1 cellular context compared by ENCODE assay signal in the genomic region with DNA sequence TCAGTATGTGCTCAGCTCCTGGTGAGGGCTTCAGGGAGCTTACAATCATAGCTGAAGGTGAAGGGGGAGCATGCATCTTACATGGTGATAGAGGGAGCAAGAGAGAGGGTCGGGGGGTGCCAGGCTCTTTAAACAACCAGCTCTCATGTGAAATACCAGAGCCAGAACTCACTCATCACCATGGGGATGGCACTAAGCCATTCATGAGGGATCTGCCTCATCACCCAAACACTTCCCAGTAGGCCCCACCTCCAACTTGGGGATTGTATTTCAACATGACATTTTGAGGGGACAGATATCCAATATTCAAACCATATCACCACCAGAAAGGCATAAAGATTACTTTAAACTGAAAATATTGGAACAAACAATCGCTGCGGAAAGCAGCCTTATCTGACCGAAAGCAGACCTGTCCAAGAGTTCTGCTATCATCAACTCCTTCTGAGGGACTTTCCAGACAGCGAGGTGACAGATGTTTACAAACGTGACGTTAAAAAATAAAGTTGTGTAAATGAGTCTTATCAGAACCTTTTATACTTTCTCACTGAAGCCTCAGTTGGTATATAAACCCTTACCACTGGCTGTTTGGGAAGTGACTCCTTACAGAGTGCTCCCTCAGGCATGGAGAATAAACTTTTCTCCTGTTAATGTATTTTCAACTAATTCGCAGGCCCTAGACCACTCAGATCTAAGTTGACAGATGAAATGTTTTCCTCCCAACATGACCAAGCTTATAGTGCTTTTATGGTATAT.
TF ChIP-seq lines count a peak whose summit lies in the region.

No MANE protein-coding gene starts in this region.

TF ChIP-seq in K562, 482 proteins besides CTCF, POLR2A, EP300 and RAD21 (continued from another document):
- TF ChIP-seq, protein P1, sequence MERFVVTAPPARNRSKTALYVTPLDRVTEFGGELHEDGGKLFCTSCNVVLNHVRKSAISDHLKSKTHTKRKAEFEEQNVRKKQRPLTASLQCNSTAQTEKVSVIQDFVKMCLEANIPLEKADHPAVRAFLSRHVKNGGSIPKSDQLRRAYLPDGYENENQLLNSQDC (CRISPR knock-in tag; IDR thresholded peaks at IDR 0.05) = no peak
- TF ChIP-seq, protein P2, sequence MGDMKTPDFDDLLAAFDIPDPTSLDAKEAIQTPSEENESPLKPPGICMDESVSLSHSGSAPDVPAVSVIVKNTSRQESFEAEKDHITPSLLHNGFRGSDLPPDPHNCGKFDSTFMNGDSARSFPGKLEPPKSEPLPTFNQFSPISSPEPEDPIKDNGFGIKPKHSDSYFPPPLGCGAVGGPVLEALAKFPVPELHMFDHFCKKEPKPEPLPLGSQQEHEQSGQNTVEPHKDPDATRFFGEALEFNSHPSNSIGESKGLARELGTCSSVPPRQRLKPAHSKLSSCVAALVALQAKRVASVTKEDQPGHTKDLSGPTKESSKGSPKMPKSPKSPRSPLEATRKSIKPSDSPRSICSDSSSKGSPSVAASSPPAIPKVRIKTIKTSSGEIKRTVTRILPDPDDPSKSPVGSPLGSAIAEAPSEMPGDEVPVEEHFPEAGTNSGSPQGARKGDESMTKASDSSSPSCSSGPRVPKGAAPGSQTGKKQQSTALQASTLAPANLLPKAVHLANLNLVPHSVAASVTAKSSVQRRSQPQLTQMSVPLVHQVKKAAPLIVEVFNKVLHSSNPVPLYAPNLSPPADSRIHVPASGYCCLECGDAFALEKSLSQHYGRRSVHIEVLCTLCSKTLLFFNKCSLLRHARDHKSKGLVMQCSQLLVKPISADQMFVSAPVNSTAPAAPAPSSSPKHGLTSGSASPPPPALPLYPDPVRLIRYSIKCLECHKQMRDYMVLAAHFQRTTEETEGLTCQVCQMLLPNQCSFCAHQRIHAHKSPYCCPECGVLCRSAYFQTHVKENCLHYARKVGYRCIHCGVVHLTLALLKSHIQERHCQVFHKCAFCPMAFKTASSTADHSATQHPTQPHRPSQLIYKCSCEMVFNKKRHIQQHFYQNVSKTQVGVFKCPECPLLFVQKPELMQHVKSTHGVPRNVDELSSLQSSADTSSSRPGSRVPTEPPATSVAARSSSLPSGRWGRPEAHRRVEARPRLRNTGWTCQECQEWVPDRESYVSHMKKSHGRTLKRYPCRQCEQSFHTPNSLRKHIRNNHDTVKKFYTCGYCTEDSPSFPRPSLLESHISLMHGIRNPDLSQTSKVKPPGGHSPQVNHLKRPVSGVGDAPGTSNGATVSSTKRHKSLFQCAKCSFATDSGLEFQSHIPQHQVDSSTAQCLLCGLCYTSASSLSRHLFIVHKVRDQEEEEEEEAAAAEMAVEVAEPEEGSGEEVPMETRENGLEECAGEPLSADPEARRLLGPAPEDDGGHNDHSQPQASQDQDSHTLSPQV (IDR thresholded peaks at IDR 0.05) = no peak
- TF ChIP-seq FOSL1 (tag; conservative IDR thresholded peaks at IDR 0.05) = peak; percentile 49
- no peak for TF ChIP-seq FOXP1 (CRISPR knock-in tag; IDR thresholded peaks at IDR 0.05)
- TF ChIP-seq, protein P3, sequence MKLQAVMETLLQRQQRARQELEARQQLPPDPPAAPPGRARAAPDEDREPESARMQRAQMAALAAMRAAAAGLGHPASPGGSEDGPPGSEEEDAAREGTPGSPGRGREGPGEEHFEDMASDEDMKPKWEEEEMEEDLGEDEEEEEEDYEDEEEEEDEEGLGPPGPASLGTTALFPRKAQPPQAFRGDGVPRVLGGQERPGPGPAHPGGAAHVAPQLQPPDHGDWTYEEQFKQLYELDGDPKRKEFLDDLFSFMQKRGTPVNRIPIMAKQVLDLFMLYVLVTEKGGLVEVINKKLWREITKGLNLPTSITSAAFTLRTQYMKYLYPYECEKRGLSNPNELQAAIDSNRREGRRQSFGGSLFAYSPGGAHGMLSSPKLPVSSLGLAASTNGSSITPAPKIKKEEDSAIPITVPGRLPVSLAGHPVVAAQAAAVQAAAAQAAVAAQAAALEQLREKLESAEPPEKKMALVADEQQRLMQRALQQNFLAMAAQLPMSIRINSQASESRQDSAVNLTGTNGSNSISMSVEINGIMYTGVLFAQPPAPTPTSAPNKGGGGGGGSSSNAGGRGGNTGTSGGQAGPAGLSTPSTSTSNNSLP (IDR thresholded peaks at IDR 0.05; ENCODE audit: borderline replicate concordance, low read depth, low read length) = no peak
- TF ChIP-seq NCOA2 (IDR thresholded peaks at IDR 0.05; ENCODE audit: partially characterized antibody in 2 of 2) = no peak
- TF ChIP-seq ZNF511 (CRISPR knock-in tag; IDR thresholded peaks at IDR 0.05) = no peak
- TF ChIP-seq NELFE (IDR thresholded peaks at IDR 0.05; ENCODE audit: insufficient read depth, insufficient read length) = no peak
- TF ChIP-seq DPF2 (IDR thresholded peaks at IDR 0.05) = 0 out of 2 replicates have a peak, but pooled peaks have one; percentile 41
- TF ChIP-seq LEF1 (IDR thresholded peaks at IDR 0.05) = no peak
- TF ChIP-seq KLF13 (tag; IDR thresholded peaks at IDR 0.05; ENCODE audit: borderline replicate concordance, low read depth) = no peak
- peak; percentile 68; the same call in 1 of the 2 replicates for TF ChIP-seq PML (IDR thresholded peaks at IDR 0.05; ENCODE audit: low read length)
- no peak for TF ChIP-seq ATF1 (CRISPR knock-in tag; IDR thresholded peaks at IDR 0.05)
- peak; percentile 52 for TF ChIP-seq ATF1 (tag; IDR thresholded peaks at IDR 0.05)
- no peak for TF ChIP-seq SMARCC2 (IDR thresholded peaks at IDR 0.05; ENCODE audit: low read depth)
- no peak for TF ChIP-seq ZNF133 (CRISPR knock-in tag; IDR thresholded peaks at IDR 0.05)
- TF ChIP-seq ZNF583 (CRISPR knock-in tag; IDR thresholded peaks at IDR 0.05) = no peak
- TF ChIP-seq MEIS2 (IDR thresholded peaks at IDR 0.05; ENCODE audit: partially characterized antibody) = peak; percentile 84
- TF ChIP-seq ZNF23 (CRISPR knock-in tag; IDR thresholded peaks at IDR 0.05) = no peak
- TF ChIP-seq ARID1B (IDR thresholded peaks at IDR 0.05) = peak; percentile 87
- no peak for TF ChIP-seq FIP1L1 (IDR thresholded peaks at IDR 0.05; ENCODE audit: low read depth, low read length, poor library complexity, severe bottlenecking)
- TF ChIP-seq TCFL5 (CRISPR knock-in tag; conservative IDR thresholded peaks at IDR 0.05) = no peak
- TF ChIP-seq CREB1 (IDR thresholded peaks at IDR 0.05) = peak; percentile 26; the same call in 1 of the 2 replicates
- no peak for TF ChIP-seq CREB1 (CRISPR knock-in tag; IDR thresholded peaks at IDR 0.05)
- no peak for TF ChIP-seq CEBPG (CRISPR knock-in tag; IDR thresholded peaks at IDR 0.05)
- TF ChIP-seq CEBPG (tag; conservative IDR thresholded peaks at IDR 0.05 in 1 of 2, IDR thresholded peaks at IDR 0.05 in 1 of 2) = no peak
- no peak for TF ChIP-seq SAFB (IDR thresholded peaks at IDR 0.05; ENCODE audit: borderline replicate concordance, low read depth, low read length)
- no peak for TF ChIP-seq JUN (IDR thresholded peaks at IDR 0.05; ENCODE audit: borderline replicate concordance, low read depth, low read length)
- TF ChIP-seq JUN (CRISPR knock-in tag; IDR thresholded peaks at IDR 0.05; ENCODE audit: borderline replicate concordance) = no peak
- no peak for TF ChIP-seq TBP (optimal IDR thresholded peaks at IDR 0.05; ENCODE audit: low read depth, low read length)
- peak; percentile 37; the same call in 1 of the 2 replicates for TF ChIP-seq RFX1 (IDR thresholded peaks at IDR 0.05)
- TF ChIP-seq ARNT (IDR thresholded peaks at IDR 0.05) = no peak
- peak; percentile 65 for TF ChIP-seq GATA2 (CRISPR knock-in tag; IDR thresholded peaks at IDR 0.05)
- TF ChIP-seq NR2C1 (IDR thresholded peaks at IDR 0.05) = no peak
- no peak for TF ChIP-seq NR2C1 (tag; IDR thresholded peaks at IDR 0.05)
- no peak for TF ChIP-seq PRMT5 (CRISPR knock-in tag; IDR thresholded peaks at IDR 0.05)
- TF ChIP-seq HES1 (IDR thresholded peaks at IDR 0.05; ENCODE audit: low read depth) = no peak
- no peak for TF ChIP-seq YBX1 (IDR thresholded peaks at IDR 0.05)
- TF ChIP-seq JUND (IDR thresholded peaks at IDR 0.05; ENCODE audit: borderline replicate concordance, low read depth, low read length) = 0 out of 2 replicates have a peak, but pooled peaks have one; percentile 2
- TF ChIP-seq JUND (tag; IDR thresholded peaks at IDR 0.05; ENCODE audit: borderline replicate concordance, low read depth, low read length) = peak; percentile 19; the same call in 1 of the 3 replicates
- no peak for TF ChIP-seq POLR2B (IDR thresholded peaks at IDR 0.05; ENCODE audit: low read depth, partially characterized antibody)
- TF ChIP-seq NFIC (IDR thresholded peaks at IDR 0.05) = peak; percentile 43; the same call in 1 of the 2 replicates
- no peak for TF ChIP-seq ZNF24 (IDR thresholded peaks at IDR 0.05)
- TF ChIP-seq GATAD2B (IDR thresholded peaks at IDR 0.05; ENCODE audit: borderline replicate concordance) = no peak
- peak; percentile 23 for TF ChIP-seq CCNT2 (IDR thresholded peaks at IDR 0.05; ENCODE audit: borderline replicate concordance, extremely low read depth, insufficient read length, low read depth, low read length)
- peak; percentile 56; the same call in 1 of the 2 replicates for TF ChIP-seq STAT5A (IDR thresholded peaks at IDR 0.05; ENCODE audit: borderline replicate concordance, low read length)
- TF ChIP-seq TEAD4 (IDR thresholded peaks at IDR 0.05; ENCODE audit: low read length) = peak; percentile 88
- TF ChIP-seq TEAD4 (CRISPR knock-in tag; IDR thresholded peaks at IDR 0.05; ENCODE audit: borderline replicate concordance) = no peak
- no peak for TF ChIP-seq ESRRA (IDR thresholded peaks at IDR 0.05; ENCODE audit: borderline replicate concordance, low read depth)
- no peak for TF ChIP-seq DLX4 (CRISPR knock-in tag; IDR thresholded peaks at IDR 0.05)
- no peak for TF ChIP-seq CC2D1A (IDR thresholded peaks at IDR 0.05)
- TF ChIP-seq TAL1 (IDR thresholded peaks at IDR 0.05) = peak; percentile 84
- TF ChIP-seq ATF7 (IDR thresholded peaks at IDR 0.05) = 0 out of 2 replicates have a peak, but pooled peaks have one; percentile 28
- no peak for TF ChIP-seq ZNF224 (CRISPR knock-in tag; IDR thresholded peaks at IDR 0.05)
- TF ChIP-seq HNRNPLL (IDR thresholded peaks at IDR 0.05; ENCODE audit: low read depth, low read length, poor library complexity, severe bottlenecking) = no peak
- TF ChIP-seq, protein P4, sequence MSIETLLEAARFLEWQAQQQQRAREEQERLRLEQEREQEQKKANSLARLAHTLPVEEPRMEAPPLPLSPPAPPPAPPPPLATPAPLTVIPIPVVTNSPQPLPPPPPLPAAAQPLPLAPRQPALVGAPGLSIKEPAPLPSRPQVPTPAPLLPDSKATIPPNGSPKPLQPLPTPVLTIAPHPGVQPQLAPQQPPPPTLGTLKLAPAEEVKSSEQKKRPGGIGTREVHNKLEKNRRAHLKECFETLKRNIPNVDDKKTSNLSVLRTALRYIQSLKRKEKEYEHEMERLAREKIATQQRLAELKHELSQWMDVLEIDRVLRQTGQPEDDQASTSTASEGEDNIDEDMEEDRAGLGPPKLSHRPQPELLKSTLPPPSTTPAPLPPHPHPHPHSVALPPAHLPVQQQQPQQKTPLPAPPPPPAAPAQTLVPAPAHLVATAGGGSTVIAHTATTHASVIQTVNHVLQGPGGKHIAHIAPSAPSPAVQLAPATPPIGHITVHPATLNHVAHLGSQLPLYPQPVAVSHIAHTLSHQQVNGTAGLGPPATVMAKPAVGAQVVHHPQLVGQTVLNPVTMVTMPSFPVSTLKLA (conservative IDR thresholded peaks at IDR 0.05) = 0 out of 4 replicates have a peak, but pooled peaks of 1 of the 2 experiments have one; percentile 24
